Comparison of ENCODE assay signal across 1 cellular context in the genomic region with DNA sequence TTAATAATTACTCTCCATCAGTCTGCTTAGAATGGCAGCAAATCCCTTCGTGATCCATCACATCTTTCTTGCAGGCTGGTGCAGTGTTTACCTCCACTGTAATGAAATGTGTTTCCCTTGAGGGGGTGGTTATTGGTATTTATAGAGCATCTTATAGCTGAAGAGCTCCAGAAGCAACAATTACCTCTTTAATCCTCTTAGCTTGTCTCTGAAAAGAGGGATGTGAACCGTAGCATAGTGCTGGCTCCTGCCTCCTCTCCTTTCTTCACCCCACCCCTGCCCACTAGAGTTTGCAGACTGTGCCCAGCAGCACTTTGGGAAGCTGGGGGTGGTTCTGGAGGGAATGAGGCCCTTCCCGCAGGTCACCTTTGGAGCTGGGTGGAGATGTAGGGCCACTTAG.
TF ChIP-seq lines count a peak whose summit lies in the region.

No MANE protein-coding gene starts in this region.

TF ChIP-seq in H1, 55 proteins besides CTCF, POLR2A, EP300 and RAD21 (continued from another document):
- TF ChIP-seq TEAD4 (IDR thresholded peaks at IDR 0.05; ENCODE audit: low read depth, low read length) (no peak), YY1 (IDR thresholded peaks at IDR 0.05; ENCODE audit: low read depth, low read length) (no peak), ZNF274 (IDR thresholded peaks at IDR 0.05; ENCODE audit: borderline replicate concordance, extremely low read depth, low read length) (no peak), KDM5A (IDR thresholded peaks at IDR 0.05; ENCODE audit: low read length) (no peak)
